Comparison of ENCODE assay signal across 8 cellular contexts in genomic region chr10:63464402-63465292, GRCh38.
A peak's percentile ranks its signal among the peaks of the same experiment; 100 is the strongest.
DNase-seq lines count a peak whose midpoint lies in the region; ATAC-seq, FAIRE-seq and TF ChIP-seq lines count a peak whose summit lies in the region.

No MANE protein-coding gene starts in this region.

- FAIRE-seq in RCC 7860 (lab: Jason Lieb, UNC) (no peak), urothelium cell line (lab: Jason Lieb, UNC) (no peak)

- no peaks in the 10 kb centered on the region for H3K27me3 Mint-ChIP-seq in memory B cell

- no peak overlapping the region for H3K27ac Mint-ChIP-seq in memory B cell

- peak; percentile 58 for ATAC-seq in GM18909 (IDR thresholded peaks at IDR 0.05; ENCODE audit: poor library complexity, unreplicated experiment)
- ATAC-seq in HG03103 (IDR thresholded peaks at IDR 0.05; ENCODE audit: low read depth, unreplicated experiment), result peak; percentile 48
- peak; percentile 33 for ATAC-seq in memory B cell (ENCODE audit: low read depth)

- DNase-seq in AG09309 (ENCODE audit: low read depth) (no peak), RCC 7860 (ENCODE audit: low spot score) (peak; percentile 23), dedifferentiated amniotic fluid mesenchymal stem cell (ENCODE audit: extremely low spot score) (peak; percentile 22), memory B cell (ENCODE audit: low spot score in 2 of 2) (no peak), urothelium cell line (ENCODE audit: low spot score) (peak; percentile 73), DMS153 (lab: John Stamatoyannopoulos, UW) (no peak)

- peak overlapping the region; percentile 97 for H3K4me3 Mint-ChIP-seq in memory B cell

- H3K9me3 Mint-ChIP-seq in memory B cell, result no peaks in the 10 kb centered on the region

- peaks cover 16% of the 10 kb centered on the region for H3K4me1 Mint-ChIP-seq in memory B cell

- no peak for TF ChIP-seq CTCF in AG09309 (IDR thresholded peaks at IDR 0.05; ENCODE audit: control insufficient read depth, insufficient read depth, low read depth, low read length, missing control alignments)

- no peaks in the 10 kb centered on the region for H3K36me3 Mint-ChIP-seq in memory B cell

- peak overlapping the region; percentile 76 for H3K4me3 ChIP-seq in AG09309 (ENCODE audit: control insufficient read depth, low read depth, low read length)

Comparison
In these comparisons a context has a peak if more than half of its experiments do, and no peak if none do; other contexts are left out.
1. DNase-seq: peak in RCC 7860 (single experiment), dedifferentiated amniotic fluid mesenchymal stem cell (single experiment) and urothelium cell line (single experiment); none in AG09309 (single experiment), memory B cell (0 of 2) and DMS153 (single experiment).
2. Peak in every context shown above with its lines, with median percentiles within 50 percentile points of each other: ATAC-seq.